8 cellular contexts compared by ENCODE assay signal in the genomic region with DNA sequence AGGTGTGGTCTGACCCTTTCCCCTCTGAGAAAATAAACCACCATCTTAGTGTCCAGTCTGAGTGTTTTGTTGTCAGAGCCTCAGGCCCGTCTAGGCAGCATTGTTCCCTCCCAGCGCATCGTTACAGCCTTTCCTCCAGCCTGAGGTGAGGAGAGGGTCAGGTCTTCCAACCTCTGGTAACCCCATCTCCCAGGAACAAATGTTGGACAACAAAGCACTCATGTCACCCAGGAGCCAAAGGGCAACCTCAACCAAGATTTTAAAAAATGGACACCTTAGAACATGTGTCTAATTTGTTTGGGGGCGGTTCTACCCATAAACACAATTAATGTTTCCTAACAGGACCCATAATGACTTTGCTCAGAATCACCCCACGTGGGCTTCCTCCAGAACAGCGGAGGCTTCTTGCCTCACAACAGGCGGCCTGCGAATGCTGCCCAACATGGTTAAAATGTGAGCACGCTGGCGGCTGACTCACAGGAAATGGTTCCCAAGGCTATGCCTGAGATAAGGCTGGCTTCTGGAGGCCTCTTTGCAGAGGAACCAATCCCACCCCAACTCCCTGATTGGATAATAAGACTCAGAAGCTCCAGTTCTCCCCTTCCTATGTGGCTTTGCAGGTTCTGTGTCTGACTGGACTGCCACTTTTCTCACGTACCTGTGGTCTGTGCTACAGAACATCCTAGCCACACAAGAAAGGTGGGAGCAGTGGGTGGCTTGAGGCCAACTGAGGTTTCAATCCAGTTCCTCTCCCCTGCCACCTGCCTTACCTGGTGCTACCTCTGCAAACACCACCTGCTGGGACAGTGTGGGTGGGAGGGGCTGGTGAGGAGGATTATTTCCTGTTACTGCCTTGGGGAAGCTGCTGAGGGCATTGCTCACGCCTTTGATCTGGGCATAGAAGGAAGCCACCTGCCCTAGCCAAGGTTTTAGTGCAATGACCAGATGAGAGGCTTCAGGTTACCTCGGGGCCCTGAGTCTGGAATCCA.
A peak's percentile ranks its signal among the peaks of the same experiment; 100 is the strongest.
DNase-seq lines count a peak whose midpoint lies in the region; ATAC-seq and TF ChIP-seq lines count a peak whose summit lies in the region.

No MANE protein-coding gene starts in this region.

- peak; percentile 90 for DNase-seq in CD14-positive monocyte (ENCODE audit: low spot score)
- peak in 3 of 5 experiments; percentile 21 to 59 (median 42) for DNase-seq in T-helper 2 cell
- DNase-seq in breast epithelium (ENCODE audit: low spot score in 2 of 2) = peak; percentile 58 to 70
- DNase-seq in mucosa of descending colon = peak; percentile 79 to 85 (median 80)
- peak; percentile 83 for DNase-seq in upper lobe of right lung
- DNase-seq in NCI-H1930 (lab: John Stamatoyannopoulos, UW) = no peak

- no peak for TF ChIP-seq POLR2A in breast epithelium (IDR thresholded peaks at IDR 0.05)

- H3K4me1 Mint-ChIP-seq in CD14-positive monocyte = peaks cover 67% of the 10 kb centered on the region

- TF ChIP-seq CTCF in CD14-positive monocyte (IDR thresholded peaks at IDR 0.05) (no peak), Loucy (conservative IDR thresholded peaks at IDR 0.05; ENCODE audit: low read length) (no peak), breast epithelium (IDR thresholded peaks at IDR 0.05) (no peak), mucosa of descending colon (IDR thresholded peaks at IDR 0.05) (no peak), upper lobe of right lung (IDR thresholded peaks at IDR 0.05) (no peak)

- intact Hi-C loops in CD14-positive monocyte (cut with micrococcal nuclease) = loop anchor here in 1 of 2 donors (5.0 kb wide), 1 partner anchor 107 kb away; the partner anchor contains the start of gene B3GNT2
- intact Hi-C loops in breast epithelium (cut with DNase I; ENCODE audit: low total_unique reads) = no loop called here
- intact Hi-C loops in mucosa of descending colon (cut with DNase I, micrococcal nuclease) = no loop called here
- intact Hi-C loops in upper lobe of right lung (cut with DNase I) = no loop called here

- H3K27ac ChIP-seq in breast epithelium (peak overlapping the region; percentile 74 to 93), upper lobe of right lung (peak overlapping the region; percentile 65)

- peak overlapping the region; percentile 70 to 87 for H3K4me3 Mint-ChIP-seq in CD14-positive monocyte

- peak overlapping the region; percentile 92 to 100 (median 96) for H3K27ac Mint-ChIP-seq in CD14-positive monocyte

- peaks cover 95% of the 10 kb centered on the region for H3K4me1 ChIP-seq in Loucy (ENCODE audit: insufficient read depth, low read length, poor library complexity, severe bottlenecking)
- peaks cover 0 to 24% of the 10 kb centered on the region in 2 donors for H3K4me1 ChIP-seq in breast epithelium
- H3K4me1 ChIP-seq in mucosa of descending colon (ENCODE audit: low read depth) = peaks cover 36% of the 10 kb centered on the region
- peaks cover 44% of the 10 kb centered on the region for H3K4me1 ChIP-seq in upper lobe of right lung

- H3K36me3 ChIP-seq in Loucy (ENCODE audit: insufficient read depth, low read length) (no peaks in the 10 kb centered on the region), breast epithelium (no peaks in the 10 kb centered on the region), mucosa of descending colon (ENCODE audit: low read depth) (no peaks in the 10 kb centered on the region), upper lobe of right lung (no peaks in the 10 kb centered on the region)

- H3K9ac ChIP-seq in Loucy (ENCODE audit: low read depth, low read length, poor library complexity, severe bottlenecking) = peak overlapping the region; percentile 66

- H3K9me3 Mint-ChIP-seq in CD14-positive monocyte = peaks cover 0 to 4% (median 0%) of the 10 kb centered on the region in 7 donors

- H3F3A ChIP-seq in Loucy (ENCODE audit: low read depth) = peaks cover 29% of the 10 kb centered on the region

- H3K27me3 ChIP-seq in Loucy (ENCODE audit: insufficient read depth, low read length, poor library complexity, severe bottlenecking) (no peaks in the 10 kb centered on the region), breast epithelium (no peaks in the 10 kb centered on the region), upper lobe of right lung (no peaks in the 10 kb centered on the region)

- peak; percentile 87 for ATAC-seq in mucosa of descending colon
- ATAC-seq in upper lobe of right lung = peak; percentile 80
- no peak for ATAC-seq in HG03354 (IDR thresholded peaks at IDR 0.05; ENCODE audit: poor library complexity, severe bottlenecking, unreplicated experiment)

- H2AFZ ChIP-seq in Loucy (ENCODE audit: low read length) = no peak overlapping the region

- no peaks in the 10 kb centered on the region for H3K27me3 Mint-ChIP-seq in CD14-positive monocyte (ENCODE audit: low read depth in 3 of 3)

- H3K9me3 ChIP-seq in Loucy (ENCODE audit: insufficient read depth, low read depth, low read length) (no peaks in the 10 kb centered on the region), breast epithelium (no peaks in the 10 kb centered on the region), mucosa of descending colon (no peaks in the 10 kb centered on the region), upper lobe of right lung (no peaks in the 10 kb centered on the region)

- H3K4me3 ChIP-seq in Loucy (ENCODE audit: low read length, poor library complexity, severe bottlenecking) = peak overlapping the region; percentile 57
- no peak overlapping the region for H3K4me3 ChIP-seq in breast epithelium
- H3K4me3 ChIP-seq in mucosa of descending colon = no peak overlapping the region
- H3K4me3 ChIP-seq in upper lobe of right lung = no peak overlapping the region

- H3K4me2 ChIP-seq in Loucy (ENCODE audit: low read depth, low read length, poor library complexity, severe bottlenecking) = peak overlapping the region; percentile 87

- no peaks in the 10 kb centered on the region for H3K9me2 ChIP-seq in Loucy (replicated peaks; ENCODE audit: low read depth, low read length)

- H3K79me2 ChIP-seq in Loucy (ENCODE audit: insufficient read depth, low read length) = peaks cover 45% of the 10 kb centered on the region; the same call in 1 of the 2 replicates

- H4K20me1 ChIP-seq in Loucy (ENCODE audit: insufficient read depth, low read length, poor library complexity, severe bottlenecking) = no peaks in the 10 kb centered on the region

- no peaks in the 10 kb centered on the region for H3K36me3 Mint-ChIP-seq in CD14-positive monocyte

Comparison
In these comparisons a context has a peak if more than half of its experiments do, and no peak if none do; other contexts are left out.
1. DNase-seq: peak in CD14-positive monocyte (single experiment), T-helper 2 cell (3 of 5), breast epithelium (2 of 2), mucosa of descending colon (3 of 3) and upper lobe of right lung (single experiment); none in NCI-H1930 (0 of 2).